19 cellular contexts compared by ENCODE assay signal in genomic region chr9:86357091-86357866, GRCh38.
"Had no signal": no experiment of that assay in that cellular context is flagged by ENCODE, and none has a peak within 500 bp of the region (broad histone marks: within the 10 kb centered on the region; RNA-seq: fewer than 3 reads in every experiment).

No MANE protein-coding gene starts in this region.

- H3K27ac Mint-ChIP-seq: naive thymus-derived CD8-positive, alpha-beta T cell; stimulated activated naive B cell treated with anti-CD40 and anti-IgM and Interleukin-4, amounts not matched to agents 10 μg/mL and 1 μg/mL and 100 μg/mL, for 72 hours; stimulated activated naive CD8-positive, alpha-beta T cell treated with anti-CD3 and anti-CD28 coated beads, Interleukin-15, amount 100 ng/mL, for 72 hours had no signal

- H3K9me3 Mint-ChIP-seq: naive thymus-derived CD8-positive, alpha-beta T cell; stimulated activated naive B cell treated with anti-CD40 and anti-IgM and Interleukin-4, amounts not matched to agents 10 μg/mL and 1 μg/mL and 100 μg/mL, for 72 hours; stimulated activated naive CD8-positive, alpha-beta T cell treated with anti-CD3 and anti-CD28 coated beads, Interleukin-15, amount 100 ng/mL, for 72 hours had no signal

- ATAC-seq: heart right ventricle; left lobe of liver; mucosa of descending colon; naive thymus-derived CD8-positive, alpha-beta T cell; stimulated activated naive B cell treated with anti-CD40 and anti-IgM and Interleukin-4, amounts not matched to agents 10 μg/mL and 1 μg/mL and 100 μg/mL, for 72 hours; stimulated activated naive CD8-positive, alpha-beta T cell treated with anti-CD3 and anti-CD28 coated beads, Interleukin-15, amount 100 ng/mL, for 72 hours had no signal

- H3K9me3 ChIP-seq: esophagus squamous epithelium, heart right ventricle, mucosa of descending colon, neutrophil, right atrium auricular region, sigmoid colon, testis, tibial nerve had no signal

- DNase-seq: dermis blood vessel endothelial cell; esophagus squamous epithelium; foreskin melanocyte; heart right ventricle; hypothalamus; kidney glomerular epithelial cell; mammary epithelial cell; mucosa of descending colon; naive thymus-derived CD8-positive, alpha-beta T cell; sigmoid colon; stimulated activated CD4-positive, alpha-beta T cell treated with anti-CD3 and anti-CD28 coated beads, Interleukin-2, amount 100 ng/mL, for 24 hours; stimulated activated CD4-positive, alpha-beta T cell treated with anti-CD3 and anti-CD28 coated beads, Interleukin-4, amount 100 ng/mL, for 4 hours; stimulated activated naive B cell treated with anti-CD40 and anti-IgM and Interleukin-4, amounts not matched to agents 10 μg/mL and 1 μg/mL and 100 μg/mL, for 72 hours; stimulated activated naive CD8-positive, alpha-beta T cell treated with anti-CD3 and anti-CD28 coated beads, Interleukin-15, amount 100 ng/mL, for 72 hours; testis had no signal

- H3K27me3 ChIP-seq: esophagus squamous epithelium, heart right ventricle, right atrium auricular region, sigmoid colon, testis, tibial nerve had no signal

- H3K4me3 Mint-ChIP-seq: naive thymus-derived CD8-positive, alpha-beta T cell; stimulated activated naive B cell treated with anti-CD40 and anti-IgM and Interleukin-4, amounts not matched to agents 10 μg/mL and 1 μg/mL and 100 μg/mL, for 72 hours; stimulated activated naive CD8-positive, alpha-beta T cell treated with anti-CD3 and anti-CD28 coated beads, Interleukin-15, amount 100 ng/mL, for 72 hours had no signal

- H3K27ac ChIP-seq: neutrophil, right atrium auricular region, sigmoid colon, testis, tibial nerve had no signal
